In genomic region chr5:132007399-132008162, GRCh38 we compare ENCODE assay signal across 8 cellular contexts.
DNase-seq lines count a peak whose midpoint lies in the region; ATAC-seq lines count a peak whose summit lies in the region.

No MANE protein-coding gene starts in this region.

- H3K27ac Mint-ChIP-seq in central memory CD8-positive, alpha-beta T cell (ENCODE audit: low read depth), result no peak overlapping the region

- H3K4me3 Mint-ChIP-seq in central memory CD8-positive, alpha-beta T cell, result no peak overlapping the region

- DNase-seq in AG08395 (ENCODE audit: low spot score) (peak; percentile 83), NCI-H510A (lab: John Stamatoyannopoulos, UW) (peak; percentile 52), kidney glomerular epithelial cell (lab: John Stamatoyannopoulos, UW) (peak; percentile 66)
- DNase-seq in activated CD4-positive, alpha-beta T cell treated with anti-CD3 and anti-CD28 coated beads for 24 hours (ENCODE audit: low read depth in 2 of 2), result peak; percentile 72 to 76
- DNase-seq in central memory CD8-positive, alpha-beta T cell (ENCODE audit: low spot score in 2 of 2), result peak; percentile 52 to 55
- DNase-seq in stimulated activated CD4-positive, alpha-beta T cell treated with anti-CD3 and anti-CD28 coated beads, Interleukin-2, amount 100 ng/mL, for 48 hours, result peak; percentile 78 to 86

- H3K27me3 Mint-ChIP-seq in central memory CD8-positive, alpha-beta T cell, result peaks cover 21% of the 10 kb centered on the region

- no peaks in the 10 kb centered on the region for H3K9me3 Mint-ChIP-seq in central memory CD8-positive, alpha-beta T cell

- ATAC-seq in GM18520 (IDR thresholded peaks at IDR 0.05; ENCODE audit: unreplicated experiment) (peak; percentile 62), HG03135 (IDR thresholded peaks at IDR 0.05; ENCODE audit: unreplicated experiment) (peak; percentile 51)
- ATAC-seq in central memory CD8-positive, alpha-beta T cell (replicated peaks; ENCODE audit: extremely low read depth, poor library complexity, severe bottlenecking), result peak; percentile 41

- H3K36me3 Mint-ChIP-seq in central memory CD8-positive, alpha-beta T cell (ENCODE audit: insufficient read depth), result peaks cover 3% of the 10 kb centered on the region

- H3K4me1 Mint-ChIP-seq in central memory CD8-positive, alpha-beta T cell, result peaks cover 41% of the 10 kb centered on the region

Comparison
In these comparisons a context has a peak if more than half of its experiments do, and no peak if none do; other contexts are left out.
1. Peak in every context shown above with its lines: DNase-seq and ATAC-seq.